Comparison of ENCODE assay signal across 12 cellular contexts in genomic region chr1:159091547-159092397, GRCh38. TPM values are rescaled to one million over a fixed set of nuclear protein-coding genes. Genes with fewer than 3 reads are reported as not detected.
DNase-seq lines count a peak whose midpoint lies in the region; ATAC-seq and TF ChIP-seq lines count a peak whose summit lies in the region.
"Had no signal": no experiment of that assay in that cellular context is flagged by ENCODE, and none has a peak within 500 bp of the region (broad histone marks: within the 10 kb centered on the region; RNA-seq: fewer than 3 reads in every experiment).

No MANE protein-coding gene starts in this region.

- H3K36me3 Mint-ChIP-seq in activated naive CD8-positive, alpha-beta T cell: no peaks in the 10 kb centered on the region

- peak overlapping the region; percentile 58; the same call in 1 of the 2 replicates for H2AFZ ChIP-seq in Loucy (ENCODE audit: low read length)

- no peaks in the 10 kb centered on the region for H3K9me2 ChIP-seq in Loucy (replicated peaks; ENCODE audit: low read depth, low read length)

- intact Hi-C loops in uterus (cut with DNase I; ENCODE audit: low total_unique reads): no loop called here
- intact Hi-C loops in ovary (cut with DNase I): no loop called here

- H3K27me3 ChIP-seq in Loucy (ENCODE audit: insufficient read depth, low read length, poor library complexity, severe bottlenecking) (no peaks in the 10 kb centered on the region), uterus (no peaks in the 10 kb centered on the region), ovary (no peaks in the 10 kb centered on the region)
- H3K27me3 ChIP-seq: sigmoid colon had no signal

- peak overlapping the region; percentile 18 for H3K27ac Mint-ChIP-seq in activated naive CD8-positive, alpha-beta T cell

- TF ChIP-seq EP300 in ovary (IDR thresholded peaks at IDR 0.05): no peak

- H3F3A ChIP-seq in Loucy (ENCODE audit: low read depth): 0 out of 2 replicates have a peak, but pooled peaks cover 4% of the 10 kb centered on the region

- ATAC-seq in HG02852 (IDR thresholded peaks at IDR 0.05; ENCODE audit: unreplicated experiment): no peak

- H3K27ac ChIP-seq in uterus (no peak overlapping the region), ovary (no peak overlapping the region)
- H3K27ac ChIP-seq: sigmoid colon, thoracic aorta had no signal

- no peaks in the 10 kb centered on the region for H3K27me3 Mint-ChIP-seq in activated naive CD8-positive, alpha-beta T cell

- H3K4me1 ChIP-seq in Loucy (ENCODE audit: insufficient read depth, low read length, poor library complexity, severe bottlenecking) (peaks cover 37% of the 10 kb centered on the region), uterus (no peaks in the 10 kb centered on the region), ovary (ENCODE audit: insufficient read depth) (no peaks in the 10 kb centered on the region)
- H3K4me1 ChIP-seq: sigmoid colon had no signal

- no peaks in the 10 kb centered on the region for H3K36me3 ChIP-seq in Loucy (ENCODE audit: insufficient read depth, low read length)
- H3K36me3 ChIP-seq in uterus: no peaks in the 10 kb centered on the region
- no peaks in the 10 kb centered on the region for H3K36me3 ChIP-seq in ovary
- H3K36me3 ChIP-seq: sigmoid colon, thoracic aorta had no signal

- TF ChIP-seq CTCF in Loucy (conservative IDR thresholded peaks at IDR 0.05; ENCODE audit: low read length): no peak
- no peak for TF ChIP-seq CTCF in uterus (IDR thresholded peaks at IDR 0.05)
- TF ChIP-seq CTCF in ovary (IDR thresholded peaks at IDR 0.05): no peak

- H3K4me3 ChIP-seq in Loucy (ENCODE audit: low read length, poor library complexity, severe bottlenecking): peak overlapping the region; percentile 36
- H3K4me3 ChIP-seq in uterus: no peak overlapping the region
- no peak overlapping the region for H3K4me3 ChIP-seq in ovary
- H3K4me3 ChIP-seq: sigmoid colon, thoracic aorta had no signal

- 74 to 89% (median 83%) methylated on average over 2 of the region's 2 CpGs for WGBS in ovary, 3 donors

- TF ChIP-seq POLR2A in uterus (IDR thresholded peaks at IDR 0.05) (no peak), ovary (IDR thresholded peaks at IDR 0.05) (no peak)

- peak overlapping the region; percentile 29 for H3K9ac ChIP-seq in Loucy (ENCODE audit: low read depth, low read length, poor library complexity, severe bottlenecking)

- H3K9me3 ChIP-seq in Loucy (ENCODE audit: insufficient read depth, low read depth, low read length) (no peaks in the 10 kb centered on the region), uterus (no peaks in the 10 kb centered on the region), ovary (no peaks in the 10 kb centered on the region)
- H3K9me3 ChIP-seq: sigmoid colon, thoracic aorta had no signal

- DNase-seq in AML-193 (lab: John Stamatoyannopoulos, UW) (peak; percentile 80 to 83), iris pigment epithelial cell (ENCODE audit: low read depth) (peak; percentile 86), uterus (no peak), ovary (no peak), DMS53 (lab: John Stamatoyannopoulos, UW) (no peak)
- DNase-seq: activated CD8-positive, alpha-beta memory T cell treated with anti-CD3 and anti-CD28 coated beads, Interleukin-2, amount 50 U/mL, for 4 hours; GDM1; sigmoid colon had no signal

- H3K4me3 Mint-ChIP-seq in activated naive CD8-positive, alpha-beta T cell: no peak overlapping the region

- peak overlapping the region; percentile 55 for H3K4me2 ChIP-seq in Loucy (ENCODE audit: low read depth, low read length, poor library complexity, severe bottlenecking)

- no peaks in the 10 kb centered on the region for H3K79me2 ChIP-seq in Loucy (ENCODE audit: insufficient read depth, low read length)

- H3K9me3 Mint-ChIP-seq in activated naive CD8-positive, alpha-beta T cell (ENCODE audit: low read depth): no peaks in the 10 kb centered on the region

- H3K4me1 Mint-ChIP-seq in activated naive CD8-positive, alpha-beta T cell (ENCODE audit: low read depth): peaks cover 30% of the 10 kb centered on the region

- H4K20me1 ChIP-seq in Loucy (ENCODE audit: insufficient read depth, low read length, poor library complexity, severe bottlenecking): no peaks in the 10 kb centered on the region

RNA-seq across cellular contexts. Expression of gene AIM2, which starts 15.2 kb away (rescaled TPM):
- total RNA-seq in uterus: 1 to 10 TPM in 1 of 4 donors, under 1 TPM in 1, not detected in 2; 0.55 to 4.1 TPM
- total RNA-seq in ovary: under 1 TPM in 3 of 7 donors, not detected in 4; 0.20 to 0.95 (median 0.38) TPM
- under 1 TPM in 1 of 2 donors, not detected in 1; 0.50 TPM for polyA plus RNA-seq in ovary

Comparison
In these comparisons a context has a peak if more than half of its experiments do, and no peak if none do; other contexts are left out.
1. DNase-seq: peak in AML-193 (2 of 2) and iris pigment epithelial cell (single experiment); none in uterus (0 of 2), ovary (0 of 5) and DMS53 (single experiment).